In genomic region chr21:28826569-28826968, GRCh38 we compare ENCODE assay signal across 14 cellular contexts.
DNase-seq lines count a peak whose midpoint lies in the region; ATAC-seq and TF ChIP-seq lines count a peak whose summit lies in the region.
"Had no signal": no experiment of that assay in that cellular context is flagged by ENCODE, and none has a peak within 500 bp of the region (broad histone marks: within the 10 kb centered on the region; RNA-seq: fewer than 3 reads in every experiment).

No MANE protein-coding gene starts in this region.

- no peak for ATAC-seq in natural killer cell
- no peak for ATAC-seq in natural killer cell treated with Interleukin-12 subunit alpha and Interleukin-12 subunit beta and Interleukin-15 and Interleukin-18, amount 100 ng/mL, for 72 hours

- no peaks in the 10 kb centered on the region for H3K27me3 Mint-ChIP-seq in natural killer cell (ENCODE audit: low read depth in 2 of 2)
- no peaks in the 10 kb centered on the region for H3K27me3 Mint-ChIP-seq in natural killer cell treated with Interleukin-12 subunit alpha and Interleukin-12 subunit beta and Interleukin-15 and Interleukin-18, amount 100 ng/mL, for 72 hours
- H3K27me3 Mint-ChIP-seq: CD8-positive, alpha-beta memory T cell had no signal

- no peak for TF ChIP-seq EP300 in stomach (IDR thresholded peaks at IDR 0.05)

- peaks cover 71 to 78% of the 10 kb centered on the region in 2 donors for H3K4me1 Mint-ChIP-seq in natural killer cell
- peaks cover 46 to 52% of the 10 kb centered on the region in 2 donors for H3K4me1 Mint-ChIP-seq in natural killer cell treated with Interleukin-12 subunit alpha and Interleukin-12 subunit beta and Interleukin-15 and Interleukin-18, amount 100 ng/mL, for 72 hours (ENCODE audit: low read depth in 2 of 2)
- H3K4me1 Mint-ChIP-seq: CD14-positive monocyte, H9 had no signal

- TF ChIP-seq POLR2A in esophagus squamous epithelium (IDR thresholded peaks at IDR 0.05) (no peak), stomach (IDR thresholded peaks at IDR 0.05) (no peak)

- H3K36me3 ChIP-seq in esophagus squamous epithelium = no peaks in the 10 kb centered on the region
- H3K36me3 ChIP-seq in stomach = no peaks in the 10 kb centered on the region
- H3K36me3 ChIP-seq: BLaER1 had no signal

- H3K27ac Mint-ChIP-seq in natural killer cell = peak overlapping the region; percentile 42 to 63
- peak overlapping the region in 1 of 2 donors; percentile 76 for H3K27ac Mint-ChIP-seq in natural killer cell treated with Interleukin-12 subunit alpha and Interleukin-12 subunit beta and Interleukin-15 and Interleukin-18, amount 100 ng/mL, for 72 hours
- H3K27ac Mint-ChIP-seq: CD14-positive monocyte, H9 had no signal

- TF ChIP-seq CTCF in natural killer cell (IDR thresholded peaks at IDR 0.05) (no peak), esophagus squamous epithelium (IDR thresholded peaks at IDR 0.05) (no peak), stomach (IDR thresholded peaks at IDR 0.05) (no peak), dorsolateral prefrontal cortex (IDR thresholded peaks at IDR 0.05 in 54 of 56, conservative IDR thresholded peaks at IDR 0.05 in 2 of 56; ENCODE audit: low read depth in 1 of 56, partially characterized antibody in 56 of 56) (no peak)

- no peak for DNase-seq in natural killer cell
- DNase-seq in natural killer cell treated with Interleukin-12 subunit alpha and Interleukin-12 subunit beta and Interleukin-15 and Interleukin-18, amount 100 ng/mL, for 72 hours (ENCODE audit: low spot score) = no peak
- no peak for DNase-seq in esophagus squamous epithelium (lab: John Stamatoyannopoulos, UW)
- DNase-seq in iris pigment epithelial cell (ENCODE audit: low read depth) = peak; percentile 22
- DNase-seq in stomach = no peak
- DNase-seq in stimulated activated CD4-positive, alpha-beta T cell treated with anti-CD3 and anti-CD28 coated beads, Interleukin-2, amount 100 ng/mL, for 48 hours = no peak
- no peak for DNase-seq in NCI-H526 treated with DMSO at 0.1 percent for 48 hours (lab: John Stamatoyannopoulos, UW)
- DNase-seq in dorsolateral prefrontal cortex = no peak
- DNase-seq: 8988T; CD8-positive, alpha-beta memory T cell; COR-L47; H9 had no signal

- no peaks in the 10 kb centered on the region for H3K9me3 Mint-ChIP-seq in natural killer cell
- H3K9me3 Mint-ChIP-seq in natural killer cell treated with Interleukin-12 subunit alpha and Interleukin-12 subunit beta and Interleukin-15 and Interleukin-18, amount 100 ng/mL, for 72 hours = no peaks in the 10 kb centered on the region
- H3K9me3 Mint-ChIP-seq: CD8-positive, alpha-beta memory T cell; H9 had no signal

- H3K4me3 Mint-ChIP-seq in natural killer cell = no peak overlapping the region
- H3K4me3 Mint-ChIP-seq in natural killer cell treated with Interleukin-12 subunit alpha and Interleukin-12 subunit beta and Interleukin-15 and Interleukin-18, amount 100 ng/mL, for 72 hours = no peak overlapping the region
- H3K4me3 Mint-ChIP-seq: CD14-positive monocyte; CD8-positive, alpha-beta memory T cell; H9 had no signal

- intact Hi-C loops in natural killer cell (cut with micrococcal nuclease) (no loop called here), esophagus squamous epithelium (cut with DNase I) (no loop called here), stomach (cut with DNase I; ENCODE audit: low total_unique reads) (no loop called here), dorsolateral prefrontal cortex (cut with DNase I) (no loop called here)

- WGBS in esophagus squamous epithelium, 2 donors = 50 to 51% methylated on average over 6 of the region's 6 CpGs
- 65 to 79% (median 76%) methylated on average over 6 of the region's 6 CpGs for WGBS in stomach, 5 donors

- no peaks in the 10 kb centered on the region for H3K36me3 Mint-ChIP-seq in natural killer cell
- no peaks in the 10 kb centered on the region for H3K36me3 Mint-ChIP-seq in natural killer cell treated with Interleukin-12 subunit alpha and Interleukin-12 subunit beta and Interleukin-15 and Interleukin-18, amount 100 ng/mL, for 72 hours

- H3K4me1 ChIP-seq in esophagus squamous epithelium (peaks cover 0 to 24% (median 0%) of the 10 kb centered on the region in 3 donors), stomach (peaks cover 0 to 26% (median 16%) of the 10 kb centered on the region in 4 donors)
- H3K4me1 ChIP-seq: BLaER1 had no signal

- H3K27ac ChIP-seq in esophagus squamous epithelium (peak overlapping the region in 3 of 4 donors; percentile 31 to 81 (median 74)), stomach (peak overlapping the region in 3 of 5 donors; percentile 24 to 52 (median 44)), dorsolateral prefrontal cortex (no peak overlapping the region)
- H3K27ac ChIP-seq: BLaER1 had no signal

- no peaks in the 10 kb centered on the region for H3K9me3 ChIP-seq in esophagus squamous epithelium
- H3K9me3 ChIP-seq in stomach = no peaks in the 10 kb centered on the region
- H3K9me3 ChIP-seq: BLaER1 had no signal

- no peaks in the 10 kb centered on the region for H3K27me3 ChIP-seq in esophagus squamous epithelium
- H3K27me3 ChIP-seq in stomach = no peaks in the 10 kb centered on the region
- H3K27me3 ChIP-seq in dorsolateral prefrontal cortex = no peaks in the 10 kb centered on the region
- H3K27me3 ChIP-seq: BLaER1 had no signal

- no peak overlapping the region for H3K4me3 ChIP-seq in esophagus squamous epithelium
- H3K4me3 ChIP-seq in stomach = no peak overlapping the region
- H3K4me3 ChIP-seq in dorsolateral prefrontal cortex = no peak overlapping the region
- H3K4me3 ChIP-seq: BLaER1 had no signal

Comparison
In these comparisons a context has a peak if more than half of its experiments do, and no peak if none do; other contexts are left out.
1. H3K27ac ChIP-seq: peak in esophagus squamous epithelium (3 of 4) and stomach (3 of 5); none in dorsolateral prefrontal cortex (0 of 59).